9 cellular contexts compared by ENCODE assay signal in genomic region chr22:35733036-35733435, GRCh38. TPM values are rescaled to one million over a fixed set of nuclear protein-coding genes. Genes with fewer than 3 reads are reported as not detected.
"Had no signal": no experiment of that assay in that cellular context is flagged by ENCODE, and none has a peak within 500 bp of the region (broad histone marks: within the 10 kb centered on the region; RNA-seq: fewer than 3 reads in every experiment).

No MANE protein-coding gene starts in this region.

- H3K9me3 ChIP-seq: HAP-1 had no signal

- H3K27ac ChIP-seq: GM23248 had no signal

- H3K36me3 ChIP-seq: HAP-1 had no signal

- H3K4me3 Mint-ChIP-seq: HFFc6 had no signal

- ATAC-seq: HCT116 had no signal

- H3K4me1 ChIP-seq: HAP-1 had no signal

- H3K27ac Mint-ChIP-seq: HFFc6 had no signal

- H3K4me3 ChIP-seq: GM23248, HAP-1 had no signal

- DNase-seq: GM23248, GOT3, H7, HFFc6, IMR-90 had no signal

- H2AFZ ChIP-seq: GM23248 had no signal

- H3K9me3 Mint-ChIP-seq: HFFc6 had no signal

- H3K9ac ChIP-seq: GM23248 had no signal

RNA-seq across cellular contexts. Expression of gene APOL5, which starts 15.4 kb away (rescaled TPM):
- total RNA-seq: GM23248, H4, H7, HFFc6, HT-29 had no signal
- polyA plus RNA-seq: GM23248 had no signal
